In genomic region chr3:174659516-174659915, GRCh38 we compare ENCODE assay signal across 26 cellular contexts.
"Had no signal": no experiment of that assay in that cellular context is flagged by ENCODE, and none has a peak within 500 bp of the region (broad histone marks: within the 10 kb centered on the region; RNA-seq: fewer than 3 reads in every experiment).

No MANE protein-coding gene starts in this region.

- H3K4me1 ChIP-seq: left lung, lower lobe of right lung, pancreas, prostate gland, stomach, testis, thyroid gland, transverse colon, upper lobe of left lung had no signal

- H3K9me3 ChIP-seq: left lung, lower lobe of right lung, mucosa of descending colon, pancreas, prostate gland, stomach, testis, thyroid gland, transverse colon, upper lobe of left lung had no signal

- H3K36me3 ChIP-seq: left lung, lower lobe of right lung, pancreas, prostate gland, stomach, thyroid gland, transverse colon, upper lobe of left lung had no signal

- H3K27ac ChIP-seq: left lung, lower lobe of right lung, pancreas, prostate gland, skin epidermis, stomach, testis, thyroid gland, transverse colon, upper lobe of left lung had no signal

- DNase-seq: hippocampal formation; left colon; left lung; lower lobe of right lung; midbrain; mucosa of descending colon; naive thymus-derived CD4-positive, alpha-beta T cell; nucleus accumbens; pancreas; posterior cingulate gyrus; retina; right cardiac atrium; stimulated activated CD4-positive, alpha-beta T cell treated with anti-CD3 and anti-CD28 coated beads, Interleukin-12 subunit alpha, Interleukin-12 subunit beta, amount 100 ng/mL, for 4 hours; stimulated activated CD4-positive, alpha-beta T cell treated with anti-CD3 and anti-CD28 coated beads, Interleukin-15, amount 100 ng/mL, for 24 hours; stimulated activated CD4-positive, alpha-beta T cell treated with anti-CD3 and anti-CD28 coated beads, Interleukin-2, amount 100 ng/mL, for 24 hours; stimulated activated CD4-positive, alpha-beta T cell treated with anti-CD3 and anti-CD28 coated beads, Interleukin-4, amount 100 ng/mL, for 1 hour; stimulated activated naive B cell treated with anti-CD40 and anti-IgM and Interleukin-4, amounts not matched to agents 10 μg/mL and 1 μg/mL and 100 μg/mL, for 72 hours; stimulated activated naive CD8-positive, alpha-beta T cell treated with anti-CD3 and anti-CD28 coated beads, Interleukin-15, Interleukin-2, amounts not matched to agents 100 U/mL and 50 U/mL, for 24 hours; stomach; testis; thyroid gland; transverse colon; upper lobe of left lung had no signal

- FAIRE-seq: keratinocyte, pancreas had no signal

- H3K4me3 ChIP-seq: left lung, lower lobe of right lung, mucosa of descending colon, pancreas, prostate gland, skin epidermis, stomach, testis, thyroid gland, transverse colon, upper lobe of left lung had no signal

- H3K27me3 ChIP-seq: left lung, pancreas, stomach, testis, thyroid gland, transverse colon, upper lobe of left lung had no signal
